9 cellular contexts compared by ENCODE assay signal in the genomic region with DNA sequence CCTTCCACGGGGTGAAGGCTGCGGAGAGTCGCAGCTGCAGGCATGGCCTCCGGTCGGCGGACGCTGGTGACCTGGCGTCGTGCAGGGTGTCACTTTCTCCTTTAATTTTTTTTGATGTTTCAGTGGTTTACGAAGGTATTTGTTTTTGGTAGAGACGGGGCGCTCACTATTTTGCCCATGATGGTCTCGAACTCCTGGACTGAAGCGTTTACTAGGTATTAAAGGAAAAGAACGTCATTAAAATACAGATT. TPM values are rescaled to one million over a fixed set of nuclear protein-coding genes. Genes with fewer than 3 reads are reported as not detected.
DNase-seq lines count a peak whose midpoint lies in the region; ATAC-seq and TF ChIP-seq lines count a peak whose summit lies in the region.
"Had no signal": no experiment of that assay in that cellular context is flagged by ENCODE, and none has a peak within 500 bp of the region (broad histone marks: within the 10 kb centered on the region; RNA-seq: fewer than 3 reads in every experiment).

No MANE protein-coding gene starts in this region.

- ATAC-seq in mucosa of descending colon (no peak), GM19324 (IDR thresholded peaks at IDR 0.05; ENCODE audit: low FRiP score, unreplicated experiment) (no peak), HG03432 (IDR thresholded peaks at IDR 0.05; ENCODE audit: unreplicated experiment) (no peak)

- H3K9me3 ChIP-seq in GM23248 (ENCODE audit: low read depth) (no peaks in the 10 kb centered on the region), SU-DHL-6 (ENCODE audit: insufficient read depth, low read length) (no peaks in the 10 kb centered on the region), mucosa of descending colon (no peaks in the 10 kb centered on the region)

- peak overlapping the region; percentile 74 for H3K4me3 ChIP-seq in GM23248
- no peak overlapping the region for H3K4me3 ChIP-seq in SU-DHL-6 (ENCODE audit: insufficient read depth, low read length, poor library complexity, severe bottlenecking)
- H3K4me3 ChIP-seq in epithelial cell of esophagus (ENCODE audit: low read length), result peak overlapping the region; percentile 56
- H3K4me3 ChIP-seq in rectal smooth muscle tissue (ENCODE audit: low read length), result peak overlapping the region; percentile 70
- H3K4me3 ChIP-seq in mucosa of descending colon, result no peak overlapping the region

- intact Hi-C loops in mucosa of descending colon (cut with DNase I, micrococcal nuclease), result no loop called here

- H3K9ac ChIP-seq in GM23248 (peak overlapping the region; percentile 59), SU-DHL-6 (ENCODE audit: low read length) (no peak overlapping the region), rectal smooth muscle tissue (ENCODE audit: low read length) (no peak overlapping the region)

- H3K4me2 ChIP-seq in GM23248 (ENCODE audit: unreplicated experiment) (peak overlapping the region; percentile 70), SU-DHL-6 (ENCODE audit: low read depth, low read length, poor library complexity, severe bottlenecking) (peak overlapping the region; percentile 36)

- H3K27me3 ChIP-seq in GM23248 (replicated peaks; ENCODE audit: insufficient read depth), result no peaks in the 10 kb centered on the region
- H3K27me3 ChIP-seq in SU-DHL-6 (ENCODE audit: low read length), result no peaks in the 10 kb centered on the region
- no peaks in the 10 kb centered on the region for H3K27me3 ChIP-seq in rectal smooth muscle tissue (ENCODE audit: control insufficient read depth, insufficient read depth, low read length)

- DNase-seq in GM23248 (no peak), epithelial cell of esophagus (ENCODE audit: low read depth) (no peak), mucosa of descending colon (no peak), NCI-H2107 (lab: John Stamatoyannopoulos, UW) (no peak)

- peaks cover 44% of the 10 kb centered on the region for H3F3A ChIP-seq in GM23248 (ENCODE audit: insufficient read depth)
- peaks cover 12% of the 10 kb centered on the region; the same call in 1 of the 2 replicates for H3F3A ChIP-seq in SU-DHL-6 (ENCODE audit: insufficient read depth)

- H3K4me1 ChIP-seq in GM23248 (ENCODE audit: insufficient read depth) (no peaks in the 10 kb centered on the region), rectal smooth muscle tissue (ENCODE audit: control insufficient read depth, insufficient read depth, low read length) (no peaks in the 10 kb centered on the region), mucosa of descending colon (ENCODE audit: low read depth) (peaks cover 14% of the 10 kb centered on the region)

- H3K36me3 ChIP-seq in GM23248 (ENCODE audit: low read depth) (no peaks in the 10 kb centered on the region), SU-DHL-6 (ENCODE audit: low read length) (no peaks in the 10 kb centered on the region), rectal smooth muscle tissue (ENCODE audit: control insufficient read depth, insufficient read depth, low read length) (no peaks in the 10 kb centered on the region), mucosa of descending colon (ENCODE audit: low read depth) (no peaks in the 10 kb centered on the region)

- H3K27ac ChIP-seq in GM23248 (peak overlapping the region; percentile 53), SU-DHL-6 (ENCODE audit: low read depth, low read length) (no peak overlapping the region), rectal smooth muscle tissue (ENCODE audit: low read depth, low read length) (peak overlapping the region; percentile 64)

- H2AFZ ChIP-seq in GM23248, result peak overlapping the region; percentile 81
- no peak overlapping the region for H2AFZ ChIP-seq in SU-DHL-6 (ENCODE audit: low read depth, low read length, severe bottlenecking)

- in situ Hi-C loops in GM23248 (cut with MboI), result no loop called here

- no peaks in the 10 kb centered on the region for H4K20me1 ChIP-seq in GM23248 (ENCODE audit: insufficient read depth)
- H4K20me1 ChIP-seq in SU-DHL-6 (ENCODE audit: low read depth, low read length), result no peaks in the 10 kb centered on the region

- 0 to 2% methylated on average over 15 of the region's 15 CpGs for WGBS in GM23248 (ENCODE audit: low coverage in 1 of 2, low lambda C conversion rate in 2 of 2, missing lambda C conversion rate in 2 of 2), 2 experiments

- H3K79me2 ChIP-seq in GM23248 (ENCODE audit: insufficient read depth) (no peaks in the 10 kb centered on the region), SU-DHL-6 (ENCODE audit: insufficient read depth, low read length) (no peaks in the 10 kb centered on the region)

- no peaks in the 10 kb centered on the region for H3K9me2 ChIP-seq in GM23248 (ENCODE audit: insufficient read depth)
- H3K9me2 ChIP-seq in SU-DHL-6 (replicated peaks; ENCODE audit: insufficient read depth, low read length), result no peaks in the 10 kb centered on the region

- no peak for TF ChIP-seq CTCF in SU-DHL-6 (IDR thresholded peaks at IDR 0.05; ENCODE audit: insufficient read depth, low read length, poor library complexity, severe bottlenecking)
- TF ChIP-seq CTCF in epithelial cell of esophagus (IDR thresholded peaks at IDR 0.05; ENCODE audit: insufficient read depth, low read depth, low read length, missing control alignments), result no peak
- no peak for TF ChIP-seq CTCF in mucosa of descending colon (IDR thresholded peaks at IDR 0.05)

RNA-seq across cellular contexts. Expression of gene ZNF213, which starts 17.1 kb away (rescaled TPM):
- 7.3 and 7.7 TPM in 2 replicates for total RNA-seq in GM23248 (2014; rRNA removed; shearing (Covaris generic))
- 5.3 and 5.4 TPM in 2 replicates for polyA plus RNA-seq in GM23248 (2016; fragmentation: Nextera tagmentation; extraction: Ambion mirVana)
- 10 to 100 TPM; 10.3 to 18.1 (median 14.1) TPM for total RNA-seq in mucosa of descending colon

RNA-seq across cellular contexts. Expression of gene OR1F1, which starts 36.1 kb away (rescaled TPM):
- 5.3 TPM in 1 of 2 replicates, not detected in the other for total RNA-seq in GM23248 (2014; rRNA removed; shearing (Covaris generic))
- not detected in 2 replicates for polyA plus RNA-seq in GM23248 (2016; fragmentation: Nextera tagmentation; extraction: Ambion mirVana)
- not detected for total RNA-seq in mucosa of descending colon
- total RNA-seq: HT1080 had no signal

RNA-seq across cellular contexts. Expression of gene ZNF205, which starts 39.6 kb away (rescaled TPM):
- 12.5 and 14.6 TPM in 2 replicates for total RNA-seq in GM23248 (2014; rRNA removed; shearing (Covaris generic))
- 4.2 and 4.4 TPM in 2 replicates for polyA plus RNA-seq in GM23248 (2016; fragmentation: Nextera tagmentation; extraction: Ambion mirVana)
- 10 to 100 TPM in 2 of 3 donors, 1 to 10 TPM in 1; 8.5 to 10.2 (median 10.2) TPM for total RNA-seq in mucosa of descending colon

RNA-seq across cellular contexts. Expression of gene ZSCAN10, which starts 52.9 kb away (rescaled TPM):
- not detected in 2 replicates for total RNA-seq in GM23248 (2014; rRNA removed; shearing (Covaris generic))
- 0.08 TPM in 1 of 2 replicates, not detected in the other for polyA plus RNA-seq in GM23248 (2016; fragmentation: Nextera tagmentation; extraction: Ambion mirVana)
- not detected for total RNA-seq in mucosa of descending colon
- total RNA-seq: HT1080 had no signal

Comparison
In these comparisons a context has a peak if more than half of its experiments do, and no peak if none do; other contexts are left out.
1. H3K4me3 ChIP-seq: peak in GM23248 (single experiment), epithelial cell of esophagus (single experiment) and rectal smooth muscle tissue (single experiment); none in SU-DHL-6 (single experiment) and mucosa of descending colon (single experiment).